Comparison of ENCODE assay signal across 10 cellular contexts in genomic region chr16:85936761-85937343, GRCh38. TPM values are rescaled to one million over a fixed set of nuclear protein-coding genes. Genes with fewer than 3 reads are reported as not detected.
DNase-seq lines count a peak whose midpoint lies in the region; ATAC-seq and TF ChIP-seq lines count a peak whose summit lies in the region.
"Had no signal": no experiment of that assay in that cellular context is flagged by ENCODE, and none has a peak within 500 bp of the region (broad histone marks: within the 10 kb centered on the region; RNA-seq: fewer than 3 reads in every experiment).

No MANE protein-coding gene starts in this region.

- no peaks in the 10 kb centered on the region for H3K27me3 Mint-ChIP-seq in activated naive CD8-positive, alpha-beta T cell treated with anti-CD3 and anti-CD28 coated beads for 36 hours
- H3K27me3 Mint-ChIP-seq in stimulated activated naive CD8-positive, alpha-beta T cell treated with anti-CD3 and anti-CD28 coated beads, Interleukin-15, amount 100 ng/mL, for 72 hours = no peaks in the 10 kb centered on the region

- peak overlapping the region; percentile 68 for H3K4me3 Mint-ChIP-seq in activated naive CD8-positive, alpha-beta T cell treated with anti-CD3 and anti-CD28 coated beads for 36 hours
- H3K4me3 Mint-ChIP-seq in stimulated activated naive CD8-positive, alpha-beta T cell treated with anti-CD3 and anti-CD28 coated beads, Interleukin-15, amount 100 ng/mL, for 72 hours = peak overlapping the region; percentile 73 to 75

- H3K36me3 ChIP-seq in adrenal gland (replicated peaks in 1 of 2) = no peaks in the 10 kb centered on the region

- peak; percentile 1 for ATAC-seq in stimulated activated naive CD8-positive, alpha-beta T cell treated with anti-CD3 and anti-CD28 coated beads, Interleukin-15, amount 100 ng/mL, for 72 hours
- ATAC-seq in right cardiac atrium = no peak

- H3K4me3 ChIP-seq in HL-60 (replicated peaks; ENCODE audit: insufficient read depth, low read length) (no peak overlapping the region), right cardiac atrium (ENCODE audit: low read length) (no peak overlapping the region), adrenal gland (no peak overlapping the region)

- H3K9me3 Mint-ChIP-seq in activated naive CD8-positive, alpha-beta T cell treated with anti-CD3 and anti-CD28 coated beads for 36 hours = peaks cover 11% of the 10 kb centered on the region
- H3K9me3 Mint-ChIP-seq in stimulated activated naive CD8-positive, alpha-beta T cell treated with anti-CD3 and anti-CD28 coated beads, Interleukin-15, amount 100 ng/mL, for 72 hours = no peaks in the 10 kb centered on the region

- 76% methylated on average over 16 of the region's 16 CpGs for WGBS in right cardiac atrium
- 73 to 82% (median 76%) methylated on average over 16 of the region's 16 CpGs for WGBS in adrenal gland, 4 donors

- H3K27ac Mint-ChIP-seq in activated naive CD8-positive, alpha-beta T cell treated with anti-CD3 and anti-CD28 coated beads for 36 hours = peak overlapping the region; percentile 99
- H3K27ac Mint-ChIP-seq in stimulated activated naive CD8-positive, alpha-beta T cell treated with anti-CD3 and anti-CD28 coated beads, Interleukin-15, amount 100 ng/mL, for 72 hours = peak overlapping the region; percentile 93 to 98

- TF ChIP-seq CTCF in HL-60 (IDR thresholded peaks at IDR 0.05; ENCODE audit: insufficient read depth, low read length) (no peak), adrenal gland (IDR thresholded peaks at IDR 0.05) (no peak)

- intact Hi-C loops in right cardiac atrium (cut with DNase I) = no loop called here
- intact Hi-C loops in adrenal gland (cut with DNase I) = no loop called here

- no peaks in the 10 kb centered on the region for H3K9me3 ChIP-seq in right cardiac atrium (ENCODE audit: control insufficient read depth, low read length)
- H3K9me3 ChIP-seq in adrenal gland (replicated peaks in 1 of 3) = no peaks in the 10 kb centered on the region

- H3K27ac ChIP-seq in HL-60 (replicated peaks) (peak overlapping the region; percentile 55), right cardiac atrium (ENCODE audit: low read length) (no peak overlapping the region), adrenal gland (no peak overlapping the region)

- no peaks in the 10 kb centered on the region for H3K4me1 ChIP-seq in right cardiac atrium (ENCODE audit: control insufficient read depth, insufficient read depth, low read length)
- no peaks in the 10 kb centered on the region for H3K4me1 ChIP-seq in adrenal gland (replicated peaks in 1 of 2)

- peak; percentile 51 for DNase-seq in stimulated activated CD4-positive, alpha-beta T cell treated with anti-CD3 and anti-CD28 coated beads, Interleukin-15, amount 100 ng/mL, for 24 hours
- no peak for DNase-seq in stimulated activated CD4-positive, alpha-beta T cell treated with anti-CD3 and anti-CD28 coated beads, Interleukin-4, amount 100 ng/mL, for 1 hour
- DNase-seq in HL-60 (ENCODE audit: low read depth in 1 of 2, low spot score in 1 of 2) (no peak), AG20443 (ENCODE audit: low spot score) (no peak), right cardiac atrium (no peak), adrenal gland (no peak)
- peak; percentile 29 for DNase-seq in activated naive CD8-positive, alpha-beta T cell treated with anti-CD3 and anti-CD28 coated beads for 36 hours
- peak in 1 of 2 donors; percentile 35 for DNase-seq in stimulated activated naive CD8-positive, alpha-beta T cell treated with anti-CD3 and anti-CD28 coated beads, Interleukin-15, amount 100 ng/mL, for 72 hours
- DNase-seq: mesendoderm, NCI-H2029 had no signal

- peaks cover 75% of the 10 kb centered on the region for H3K4me1 Mint-ChIP-seq in activated naive CD8-positive, alpha-beta T cell treated with anti-CD3 and anti-CD28 coated beads for 36 hours
- H3K4me1 Mint-ChIP-seq in stimulated activated naive CD8-positive, alpha-beta T cell treated with anti-CD3 and anti-CD28 coated beads, Interleukin-15, amount 100 ng/mL, for 72 hours = peaks cover 72% of the 10 kb centered on the region

- peaks cover 32% of the 10 kb centered on the region for H3K36me3 Mint-ChIP-seq in activated naive CD8-positive, alpha-beta T cell treated with anti-CD3 and anti-CD28 coated beads for 36 hours

- H3K27me3 ChIP-seq in HL-60 (ENCODE audit: insufficient read depth, poor library complexity, severe bottlenecking) (no peaks in the 10 kb centered on the region), right cardiac atrium (ENCODE audit: control insufficient read depth, insufficient read depth) (no peaks in the 10 kb centered on the region), adrenal gland (no peaks in the 10 kb centered on the region)

- TF ChIP-seq POLR2A in adrenal gland (IDR thresholded peaks at IDR 0.05) = no peak

RNA-seq across cellular contexts. Expression of gene IRF8, which starts 37.9 kb away (rescaled TPM):
- total RNA-seq in activated naive CD8-positive, alpha-beta T cell treated with anti-CD3 and anti-CD28 coated beads for 36 hours = 100 to 1,000 TPM; 230 to 234 TPM
- total RNA-seq in right cardiac atrium (1 to 10 TPM; 5.0 to 9.2 (median 5.9) TPM), adrenal gland (10 to 100 TPM; 11.4 to 40.1 (median 19.3) TPM)
- polyA plus RNA-seq in right cardiac atrium (1.6 TPM), adrenal gland (1 to 10 TPM; 3.4 to 9.6 (median 8.3) TPM)

Comparison
In these comparisons a context has a peak if more than half of its experiments do, and no peak if none do; other contexts are left out.
1. DNase-seq: peak in stimulated activated CD4-positive, alpha-beta T cell treated with anti-CD3 and anti-CD28 coated beads, Interleukin-15, amount 100 ng/mL, for 24 hours (single experiment) and activated naive CD8-positive, alpha-beta T cell treated with anti-CD3 and anti-CD28 coated beads for 36 hours (single experiment); none in stimulated activated CD4-positive, alpha-beta T cell treated with anti-CD3 and anti-CD28 coated beads, Interleukin-4, amount 100 ng/mL, for 1 hour (single experiment), HL-60 (0 of 2), AG20443 (single experiment), right cardiac atrium (0 of 3) and adrenal gland (0 of 7).
2. RNA of gene IRF8, which starts 37.9 kb away (total RNA-seq): 230 to 234 TPM in activated naive CD8-positive, alpha-beta T cell treated with anti-CD3 and anti-CD28 coated beads for 36 hours; 11.4 to 40.1 TPM in adrenal gland and 5.0 to 9.2 TPM in right cardiac atrium; every median in the first group is over 4 times any median in the second.